ENCODE assay signal across 19 cellular contexts in the genomic region with DNA sequence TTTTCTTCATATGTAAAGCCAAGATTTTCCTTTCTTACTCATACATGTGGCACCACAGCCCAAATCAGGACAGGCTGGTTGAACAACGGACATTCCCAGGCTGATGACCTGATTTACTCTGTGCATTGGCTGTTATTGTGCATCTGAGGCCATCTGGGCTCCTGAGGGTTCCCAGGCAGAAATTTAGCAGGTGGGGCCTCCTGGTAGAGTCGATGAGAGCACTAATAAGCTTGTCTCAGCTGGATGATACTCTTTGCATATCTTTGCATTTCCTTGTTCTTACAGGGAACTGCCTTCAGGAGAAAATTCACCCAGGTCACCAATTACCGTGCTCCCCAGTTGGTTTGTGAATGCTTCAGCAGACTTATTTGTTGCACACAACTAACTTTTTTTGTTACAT.
A peak's percentile ranks its signal among the peaks of the same experiment; 100 is the strongest.
DNase-seq lines count a peak whose midpoint lies in the region; ATAC-seq and TF ChIP-seq lines count a peak whose summit lies in the region.
"Had no signal": no experiment of that assay in that cellular context is flagged by ENCODE, and none has a peak within 500 bp of the region (broad histone marks: within the 10 kb centered on the region; RNA-seq: fewer than 3 reads in every experiment).

No MANE protein-coding gene starts in this region.

- H3K4me3 ChIP-seq in epithelial cell of esophagus (ENCODE audit: low read length), result no peak overlapping the region
- H3K4me3 ChIP-seq: GM12878 had no signal

- TF ChIP-seq CTCF in epithelial cell of esophagus (IDR thresholded peaks at IDR 0.05; ENCODE audit: insufficient read depth, low read depth, low read length, missing control alignments), result no peak

- no peak for ATAC-seq in HG02981 (IDR thresholded peaks at IDR 0.05; ENCODE audit: unreplicated experiment)
- ATAC-seq: GM12878, HCT116, HepG2 had no signal

- DNase-seq in NCI-H526 (lab: John Stamatoyannopoulos, UW) (peak; percentile 69 to 79), RPMI8226 (peak; percentile 18), epithelial cell of esophagus (ENCODE audit: low read depth) (peak; percentile 37), DMS53 (lab: John Stamatoyannopoulos, UW) (no peak), NCI-H1694 (lab: John Stamatoyannopoulos, UW) (no peak)
- DNase-seq: ACHN; BE2C; CD4-positive, CD25-positive, alpha-beta regulatory T cell; CD8-positive, alpha-beta memory T cell; COR-L47; DMS153; DMS79 treated with DMSO at 0.1 percent for 48 hours; GOT3; H7; HFFc6 had no signal

Comparison
In these comparisons a context has a peak if more than half of its experiments do, and no peak if none do; other contexts are left out.
1. DNase-seq: peak in NCI-H526 (2 of 2), RPMI8226 (single experiment) and epithelial cell of esophagus (single experiment); none in DMS53 (single experiment) and NCI-H1694 (single experiment).